ENCODE assay signal across 11 cellular contexts in genomic region chr16:50196736-50197135, GRCh38. TPM values are rescaled to one million over a fixed set of nuclear protein-coding genes. Genes with fewer than 3 reads are reported as not detected.
DNase-seq lines count a peak whose midpoint lies in the region; TF ChIP-seq lines count a peak whose summit lies in the region.
"Had no signal": no experiment of that assay in that cellular context is flagged by ENCODE, and none has a peak within 500 bp of the region (broad histone marks: within the 10 kb centered on the region; RNA-seq: fewer than 3 reads in every experiment).

No MANE protein-coding gene starts in this region.

- H3K27me3 Mint-ChIP-seq in stimulated activated naive CD8-positive, alpha-beta T cell treated with anti-CD3 and anti-CD28 coated beads, Interleukin-15, Interleukin-2, amounts not matched to agents 100 ng/mL and 50 ng/mL, for 24 hours, result no peaks in the 10 kb centered on the region

- H3K27me3 ChIP-seq in mammary epithelial cell (ENCODE audit: insufficient read depth, low read length) (no peaks in the 10 kb centered on the region), breast epithelium (no peaks in the 10 kb centered on the region)
- H3K27me3 ChIP-seq: neural progenitor cell had no signal

- 0% methylated on average over 1 of the region's 1 CpG for WGBS in mammary epithelial cell (ENCODE audit: low coverage, missing lambda C conversion rate)

- H2AFZ ChIP-seq in mammary epithelial cell (ENCODE audit: low read depth, low read length), result no peak overlapping the region
- H2AFZ ChIP-seq: neural progenitor cell had no signal

- no peaks in the 10 kb centered on the region for H4K20me1 ChIP-seq in mammary epithelial cell (ENCODE audit: insufficient read depth, low read length)

- CTCF ChIA-PET in mammary epithelial cell (lab: Charles Lee; ENCODE audit: low non-redundant PET), result interaction anchor here (0.7 kb wide), 2 partner anchors 15 to 172 kb away, joined by 8 to 9 read pairs; partner anchors contain the start of gene CNEP1R1

- H3K4me1 Mint-ChIP-seq in stimulated activated naive CD8-positive, alpha-beta T cell treated with anti-CD3 and anti-CD28 coated beads, Interleukin-15, Interleukin-2, amounts not matched to agents 100 ng/mL and 50 ng/mL, for 24 hours (ENCODE audit: low read depth), result peaks cover 77% of the 10 kb centered on the region

- dilution Hi-C loops in mammary epithelial cell (cut with HindIII; ENCODE audit: low sequenced_read_pairs), result no loop called here

- no peaks in the 10 kb centered on the region for H3K9me3 Mint-ChIP-seq in stimulated activated naive CD8-positive, alpha-beta T cell treated with anti-CD3 and anti-CD28 coated beads, Interleukin-15, Interleukin-2, amounts not matched to agents 100 ng/mL and 50 ng/mL, for 24 hours

- H3K9me3 ChIP-seq in mammary epithelial cell (replicated peaks; ENCODE audit: insufficient read depth, low read length) (no peaks in the 10 kb centered on the region), breast epithelium (no peaks in the 10 kb centered on the region)

- no peak overlapping the region for H3K4me3 Mint-ChIP-seq in stimulated activated naive CD8-positive, alpha-beta T cell treated with anti-CD3 and anti-CD28 coated beads, Interleukin-15, Interleukin-2, amounts not matched to agents 100 ng/mL and 50 ng/mL, for 24 hours
- H3K4me3 Mint-ChIP-seq: neural progenitor cell had no signal

- peaks cover 4% of the 10 kb centered on the region for H3K36me3 Mint-ChIP-seq in stimulated activated naive CD8-positive, alpha-beta T cell treated with anti-CD3 and anti-CD28 coated beads, Interleukin-15, Interleukin-2, amounts not matched to agents 100 ng/mL and 50 ng/mL, for 24 hours (ENCODE audit: low read depth)

- H3K36me3 ChIP-seq in mammary epithelial cell (ENCODE audit: insufficient read depth, low read length), result peaks cover 2% of the 10 kb centered on the region
- no peaks in the 10 kb centered on the region for H3K36me3 ChIP-seq in breast epithelium
- H3K36me3 ChIP-seq: neural progenitor cell had no signal

- no peak for TF ChIP-seq POLR2A in breast epithelium (IDR thresholded peaks at IDR 0.05)

- no TSS peak for BruUV-seq in mammary epithelial cell (replicated peaks; lab: Mats Ljungman, UMichigan)

- H3K79me2 ChIP-seq in mammary epithelial cell (ENCODE audit: insufficient read depth, low read length), result peaks cover 88% of the 10 kb centered on the region

- H3K27ac Mint-ChIP-seq in stimulated activated naive CD8-positive, alpha-beta T cell treated with anti-CD3 and anti-CD28 coated beads, Interleukin-15, Interleukin-2, amounts not matched to agents 100 ng/mL and 50 ng/mL, for 24 hours, result peak overlapping the region; percentile 4
- H3K27ac Mint-ChIP-seq: neural progenitor cell had no signal

- no peak overlapping the region for H3K4me2 ChIP-seq in mammary epithelial cell (ENCODE audit: insufficient read depth, low read depth, low read length)
- H3K4me2 ChIP-seq: neural progenitor cell had no signal

- TF ChIP-seq CTCF in mammary epithelial cell (conservative IDR thresholded peaks at IDR 0.05 in 1 of 2, IDR thresholded peaks at IDR 0.05 in 1 of 2; ENCODE audit: extremely low read depth in 1 of 2, insufficient read depth in 1 of 2, low read depth in 1 of 2, low read length in 2 of 2) (no peak), breast epithelium (IDR thresholded peaks at IDR 0.05) (no peak), choroid plexus epithelial cell (conservative IDR thresholded peaks at IDR 0.05; ENCODE audit: low read depth, low read length) (no peak)

- intact Hi-C loops in mammary epithelial cell (cut with micrococcal nuclease) (no loop called here), breast epithelium (cut with DNase I; ENCODE audit: low total_unique reads) (no loop called here), cardiac septum (cut with DNase I) (no loop called here)

- in situ Hi-C loops in mammary epithelial cell (cut with MboI; ENCODE audit: low sequenced_read_pairs in 2 of 2), result no loop called here

- DNase-seq in mammary epithelial cell, result peak; percentile 61
- DNase-seq in breast epithelium (ENCODE audit: low spot score in 2 of 2), result no peak
- DNase-seq in RPMI7951 (ENCODE audit: low read depth), result peak; percentile 59
- peak; percentile 20 for DNase-seq in choroid plexus epithelial cell (ENCODE audit: low read depth)
- no peak for DNase-seq in SIG-M5 (lab: John Stamatoyannopoulos, UW)
- DNase-seq in cardiac septum (ENCODE audit: low spot score), result no peak
- DNase-seq in DMS53 (lab: John Stamatoyannopoulos, UW), result no peak
- DNase-seq: Karpas-422, kidney had no signal

- H3K27ac ChIP-seq in mammary epithelial cell (ENCODE audit: insufficient read depth, low read depth, low read length) (peak overlapping the region; percentile 97), breast epithelium (no peak overlapping the region)
- H3K27ac ChIP-seq: neural progenitor cell had no signal

- H3K4me1 ChIP-seq in mammary epithelial cell (ENCODE audit: insufficient read depth, low read length) (peaks cover 33% of the 10 kb centered on the region), breast epithelium (no peaks in the 10 kb centered on the region)
- H3K4me1 ChIP-seq: neural progenitor cell had no signal

- no peak overlapping the region for H3K9ac ChIP-seq in mammary epithelial cell (ENCODE audit: insufficient read depth, low read length)
- H3K9ac ChIP-seq: neural progenitor cell had no signal

- no peak overlapping the region for H3K4me3 ChIP-seq in mammary epithelial cell (replicated peaks in 1 of 3; ENCODE audit: insufficient read depth in 1 of 3, low read depth in 2 of 3, low read length in 3 of 3)
- no peak overlapping the region for H3K4me3 ChIP-seq in breast epithelium
- H3K4me3 ChIP-seq in choroid plexus epithelial cell (ENCODE audit: low read depth, low read length), result no peak overlapping the region
- H3K4me3 ChIP-seq: neural progenitor cell had no signal

RNA-seq across cellular contexts. Expression of gene TENT4B, which starts 43.6 kb away (rescaled TPM):
- 10 to 100 TPM; 10.3 to 14.5 TPM for total RNA-seq in mammary epithelial cell
- 10.6 TPM for polyA plus RNA-seq in mammary epithelial cell
- 5.3 TPM for polyA minus RNA-seq in mammary epithelial cell
- 10 to 100 TPM; 13.4 to 16.4 (median 13.6) TPM for total RNA-seq in breast epithelium
- 9.5 and 9.8 TPM in 2 replicates for total RNA-seq in RPMI7951 (2014; rRNA removed; shearing (Covaris generic))
- total RNA-seq in cardiac septum, result 9.1 TPM

Comparison
In these comparisons a context has a peak if more than half of its experiments do, and no peak if none do; other contexts are left out.
1. DNase-seq: peak in mammary epithelial cell (single experiment), RPMI7951 (single experiment) and choroid plexus epithelial cell (single experiment); none in breast epithelium (0 of 2), SIG-M5 (single experiment), cardiac septum (single experiment) and DMS53 (single experiment).